ENCODE assay signal across 14 cellular contexts in the genomic region with DNA sequence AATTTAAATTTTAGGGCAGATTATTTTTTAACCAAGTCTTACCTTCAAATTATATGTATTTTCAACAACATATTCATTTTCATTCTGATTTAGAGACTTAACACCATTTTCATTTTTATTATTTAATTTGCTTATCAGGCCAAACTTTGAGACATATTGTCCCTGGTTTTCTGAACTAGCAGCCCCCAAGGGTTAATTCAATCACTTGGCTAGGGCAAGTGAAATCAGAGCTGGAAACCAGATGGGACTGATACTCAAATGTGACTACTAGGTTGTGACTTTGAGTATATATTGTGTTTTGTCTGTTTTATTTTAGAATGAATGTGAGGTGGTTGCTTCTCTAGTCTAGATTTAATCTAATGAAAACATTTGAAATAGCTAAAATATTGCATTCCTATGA.
DNase-seq lines count a peak whose midpoint lies in the region; ATAC-seq, FAIRE-seq and TF ChIP-seq lines count a peak whose summit lies in the region.
"Had no signal": no experiment of that assay in that cellular context is flagged by ENCODE, and none has a peak within 500 bp of the region (broad histone marks: within the 10 kb centered on the region; RNA-seq: fewer than 3 reads in every experiment).

No MANE protein-coding gene starts in this region.

- H2AFZ ChIP-seq in fibroblast of lung (ENCODE audit: low read length) = no peak overlapping the region
- H2AFZ ChIP-seq: GM23338 had no signal

- no peaks in the 10 kb centered on the region for H3K79me2 ChIP-seq in fibroblast of lung (ENCODE audit: control insufficient read depth, insufficient read depth, low read length)

- H3K4me3 ChIP-seq in fibroblast of lung (replicated peaks in 1 of 4; ENCODE audit: control extremely low read depth in 1 of 4, insufficient read depth in 1 of 4, low read depth in 3 of 4, low read length in 4 of 4) (no peak overlapping the region), suprapubic skin (no peak overlapping the region), small intestine (ENCODE audit: low read depth in 1 of 2, low read length in 2 of 2) (no peak overlapping the region)
- H3K4me3 ChIP-seq: GM23338 had no signal

- no peak overlapping the region for H3K9ac ChIP-seq in fibroblast of lung (ENCODE audit: insufficient read depth, low read length)

- peak overlapping the region; percentile 59 for H3K27ac ChIP-seq in fibroblast of lung (ENCODE audit: insufficient read depth, low read length)
- H3K27ac ChIP-seq in suprapubic skin = peak overlapping the region; percentile 70
- no peak overlapping the region for H3K27ac ChIP-seq in small intestine (ENCODE audit: low read depth in 1 of 2, low read length in 1 of 2)
- H3K27ac ChIP-seq: 22Rv1 had no signal

- no peaks in the 10 kb centered on the region for H3K36me3 ChIP-seq in fibroblast of lung (ENCODE audit: control insufficient read depth, insufficient read depth, low read length)
- H3K36me3 ChIP-seq in suprapubic skin = no peaks in the 10 kb centered on the region
- H3K36me3 ChIP-seq in small intestine (ENCODE audit: control insufficient read depth in 2 of 2, insufficient read depth in 2 of 2, low read length in 2 of 2) = no peaks in the 10 kb centered on the region

- no peak for ATAC-seq in GM19035 (IDR thresholded peaks at IDR 0.05; ENCODE audit: unreplicated experiment)
- ATAC-seq in activated CD4-positive, CD25-positive, alpha-beta regulatory T cell treated with anti-CD3 and anti-CD28 coated beads, Interleukin-2, amount 50 U/mL, for 24 hours = no peak
- ATAC-seq: CD8-positive, alpha-beta T cell; GM23338 had no signal

- no peak for TF ChIP-seq CTCF in fibroblast of lung (conservative IDR thresholded peaks at IDR 0.05 in 1 of 2, IDR thresholded peaks at IDR 0.05 in 1 of 2; ENCODE audit: low read depth in 1 of 2, low read length in 2 of 2)
- TF ChIP-seq CTCF in suprapubic skin (IDR thresholded peaks at IDR 0.05) = no peak

- FAIRE-seq in small intestine (lab: Jason Lieb, UNC) = no peak
- FAIRE-seq: D721Med had no signal

- DNase-seq in DMS 273 (lab: John Stamatoyannopoulos, UW; ENCODE audit: unreplicated experiment) (peak; percentile 63), DMS 273 treated with DMSO at 0.1 percent for 48 hours (lab: John Stamatoyannopoulos, UW) (no peak), SK-N-DZ (ENCODE audit: low spot score) (peak; percentile 75), fibroblast of lung (ENCODE audit: low read depth in 2 of 2) (no peak), suprapubic skin (ENCODE audit: low spot score in 2 of 2) (no peak), small intestine (no peak)
- DNase-seq: CD8-positive, alpha-beta T cell; COR-L47; H7 had no signal

- H3K4me2 ChIP-seq in fibroblast of lung (ENCODE audit: extremely low read depth, insufficient read depth, low read length) = no peak overlapping the region
- H3K4me2 ChIP-seq: GM23338 had no signal

- no peak for TF ChIP-seq POLR2A in suprapubic skin (IDR thresholded peaks at IDR 0.05)

- no peaks in the 10 kb centered on the region for H3K4me1 ChIP-seq in fibroblast of lung (ENCODE audit: control insufficient read depth, extremely low read depth, insufficient read depth, low read length)
- H3K4me1 ChIP-seq in suprapubic skin = peaks cover 3% of the 10 kb centered on the region
- no peaks in the 10 kb centered on the region for H3K4me1 ChIP-seq in small intestine (ENCODE audit: control insufficient read depth in 2 of 2, insufficient read depth in 1 of 2, low read depth in 1 of 2, low read length in 1 of 2)

- H4K20me1 ChIP-seq in fibroblast of lung (ENCODE audit: control insufficient read depth, extremely low read depth, insufficient read depth, low read length) = no peaks in the 10 kb centered on the region

- H3K27me3 ChIP-seq in fibroblast of lung (ENCODE audit: control insufficient read depth, insufficient read depth, low read length) (no peaks in the 10 kb centered on the region), suprapubic skin (no peaks in the 10 kb centered on the region), small intestine (ENCODE audit: control insufficient read depth in 2 of 2, insufficient read depth in 2 of 2, low read length in 2 of 2) (no peaks in the 10 kb centered on the region)

- no peak for TF ChIP-seq EP300 in suprapubic skin (IDR thresholded peaks at IDR 0.05)

- no peaks in the 10 kb centered on the region for H3K9me3 ChIP-seq in fibroblast of lung (ENCODE audit: control insufficient read depth, insufficient read depth, low read depth, low read length)
- no peaks in the 10 kb centered on the region for H3K9me3 ChIP-seq in suprapubic skin
- H3K9me3 ChIP-seq in small intestine (ENCODE audit: control insufficient read depth, low read depth) = peaks cover 1% of the 10 kb centered on the region

Comparison
In these comparisons a context has a peak if more than half of its experiments do, and no peak if none do; other contexts are left out.
1. DNase-seq: peak in DMS 273 (single experiment) and SK-N-DZ (single experiment); none in DMS 273 treated with DMSO at 0.1 percent for 48 hours (single experiment), fibroblast of lung (0 of 2), suprapubic skin (0 of 2) and small intestine (single experiment).
2. H3K27ac ChIP-seq: peak in fibroblast of lung (single experiment) and suprapubic skin (single experiment); none in small intestine (0 of 2).